Comparison of ENCODE assay signal across 15 cellular contexts in the genomic region with DNA sequence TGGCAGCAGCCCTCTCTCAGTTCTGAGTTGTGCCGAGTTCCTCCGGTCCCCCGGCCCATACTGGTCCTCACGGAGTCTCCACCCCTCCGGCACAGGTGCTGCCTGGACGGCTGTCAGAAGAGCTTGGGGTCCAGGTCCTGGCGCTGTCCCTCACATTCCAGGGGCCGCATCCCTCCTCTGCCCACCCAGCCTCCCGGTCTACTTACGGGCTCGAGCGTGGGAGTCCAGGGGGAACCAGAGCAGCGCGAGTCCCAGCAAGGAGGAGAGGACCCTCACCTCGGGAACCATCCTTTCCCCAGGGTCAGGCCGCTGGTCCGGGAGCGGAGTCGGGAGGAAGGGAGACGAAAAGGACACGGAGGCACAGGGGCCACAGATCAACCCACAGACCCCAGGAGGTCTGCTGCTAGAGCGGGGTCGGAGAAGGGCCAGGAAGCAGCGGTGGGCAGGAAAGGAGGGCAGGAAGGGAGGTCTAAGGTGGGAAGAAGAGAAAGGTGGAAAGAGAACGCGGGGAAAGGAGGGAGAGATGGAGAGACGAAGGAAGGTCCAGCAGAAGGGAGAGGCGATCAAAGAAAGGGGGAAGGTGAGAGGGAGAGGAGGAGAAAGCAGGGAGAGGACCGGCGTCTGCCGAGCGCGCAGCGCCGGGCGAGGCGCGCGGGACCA. TPM values are rescaled to one million over a fixed set of nuclear protein-coding genes. Genes with fewer than 3 reads are reported as not detected.
DNase-seq lines count a peak whose midpoint lies in the region; ATAC-seq and TF ChIP-seq lines count a peak whose summit lies in the region.
"Had no signal": no experiment of that assay in that cellular context is flagged by ENCODE, and none has a peak within 500 bp of the region (broad histone marks: within the 10 kb centered on the region; RNA-seq: fewer than 3 reads in every experiment).

No MANE protein-coding gene starts in this region.

- no peak overlapping the region for H3K27ac ChIP-seq in left ventricle myocardium inferior (replicated peaks)
- H3K27ac ChIP-seq in vagina = no peak overlapping the region
- H3K27ac ChIP-seq in brain microvascular endothelial cell = no peak overlapping the region
- H3K27ac ChIP-seq: Peyer's patch, skin epidermis had no signal

- H3K4me3 Mint-ChIP-seq in effector memory CD8-positive, alpha-beta T cell = peak overlapping the region; percentile 53 to 64
- H3K4me3 Mint-ChIP-seq in nephron progenitor cell = peak overlapping the region; percentile 85

- no peak overlapping the region for H3K27ac Mint-ChIP-seq in effector memory CD8-positive, alpha-beta T cell
- H3K27ac Mint-ChIP-seq in nephron progenitor cell = no peak overlapping the region

- no peaks in the 10 kb centered on the region for H3K36me3 Mint-ChIP-seq in effector memory CD8-positive, alpha-beta T cell (ENCODE audit: insufficient read depth)
- no peaks in the 10 kb centered on the region for H3K36me3 Mint-ChIP-seq in nephron progenitor cell (ENCODE audit: low read depth)

- TF ChIP-seq CTCF in left ventricle myocardium inferior (IDR thresholded peaks at IDR 0.05; ENCODE audit: borderline replicate concordance) = no peak
- no peak for TF ChIP-seq CTCF in nephron progenitor cell (IDR thresholded peaks at IDR 0.05)
- TF ChIP-seq CTCF in vagina (IDR thresholded peaks at IDR 0.05) = no peak
- TF ChIP-seq CTCF in brain microvascular endothelial cell (IDR thresholded peaks at IDR 0.05; ENCODE audit: low read depth, low read length, missing control alignments) = no peak
- no peak for TF ChIP-seq CTCF in mucosa of descending colon (IDR thresholded peaks at IDR 0.05)

- H3K9me3 ChIP-seq in left ventricle myocardium inferior (replicated peaks) (no peaks in the 10 kb centered on the region), vagina (no peaks in the 10 kb centered on the region), mucosa of descending colon (no peaks in the 10 kb centered on the region)
- H3K9me3 ChIP-seq: Peyer's patch had no signal

- TF ChIP-seq POLR2A in vagina (IDR thresholded peaks at IDR 0.05) = no peak

- H3K4me3 ChIP-seq in left ventricle myocardium inferior (peak overlapping the region; percentile 63), vagina (peak overlapping the region; percentile 24 to 46), brain microvascular endothelial cell (ENCODE audit: low read depth, low read length) (no peak overlapping the region), mucosa of descending colon (no peak overlapping the region)

- intact Hi-C loops in left ventricle myocardium inferior (cut with micrococcal nuclease) = no loop called here
- intact Hi-C loops in left cardiac atrium (cut with DNase I) = loop anchor here in 1 of 2 donors (10.0 kb wide), 1 partner anchor 276 kb away; no protein-coding TSS in a partner anchor
- intact Hi-C loops in vagina (cut with DNase I) = loop anchor here (10.0 kb wide), 1 partner anchor 486 kb away; no protein-coding TSS in a partner anchor
- intact Hi-C loops in mucosa of descending colon (cut with DNase I, micrococcal nuclease) = no loop called here

- H3K4me1 ChIP-seq in left ventricle myocardium inferior (peaks cover 16% of the 10 kb centered on the region), vagina (peaks cover 12% of the 10 kb centered on the region), mucosa of descending colon (ENCODE audit: low read depth) (peaks cover 6% of the 10 kb centered on the region)

- H3K36me3 ChIP-seq in left ventricle myocardium inferior (no peaks in the 10 kb centered on the region), vagina (no peaks in the 10 kb centered on the region), brain microvascular endothelial cell (replicated peaks) (no peaks in the 10 kb centered on the region), mucosa of descending colon (ENCODE audit: low read depth) (no peaks in the 10 kb centered on the region)
- H3K36me3 ChIP-seq: Peyer's patch had no signal

- peaks cover 6 to 13% of the 10 kb centered on the region in 2 donors for H3K4me1 Mint-ChIP-seq in effector memory CD8-positive, alpha-beta T cell (ENCODE audit: low read depth in 2 of 2)
- peaks cover 4% of the 10 kb centered on the region for H3K4me1 Mint-ChIP-seq in nephron progenitor cell

- in situ Hi-C loops in brain microvascular endothelial cell (cut with HindIII; ENCODE audit: low pct_ligation_motif_present, low sequenced_read_pairs) = loop anchor here (25.0 kb wide), 1 partner anchor 118 kb away; no protein-coding TSS in a partner anchor

- DNase-seq in left ventricle myocardium inferior = no peak
- DNase-seq in left cardiac atrium = no peak
- no peak for DNase-seq in effector memory CD8-positive, alpha-beta T cell
- DNase-seq in nephron progenitor cell = peak; percentile 22
- peak in 1 of 2 donors; percentile 78 for DNase-seq in vagina (ENCODE audit: extremely low spot score in 2 of 2)
- DNase-seq in NCI-H774 (lab: John Stamatoyannopoulos, UW) = no peak
- DNase-seq in brain microvascular endothelial cell = no peak
- no peak for DNase-seq in mucosa of descending colon
- DNase-seq: activated CD8-positive, alpha-beta memory T cell treated with anti-CD3 and anti-CD28 coated beads, Interleukin-2, amount 50 U/mL, for 4 hours; GOT3; NCI-H2171; Peyer's patch; T1000 had no signal

- H3K27me3 Mint-ChIP-seq in effector memory CD8-positive, alpha-beta T cell = peaks cover 48 to 59% of the 10 kb centered on the region in 2 donors
- peaks cover 83% of the 10 kb centered on the region for H3K27me3 Mint-ChIP-seq in nephron progenitor cell (ENCODE audit: low read depth, poor library complexity)

- H3K27me3 ChIP-seq in left ventricle myocardium inferior (ENCODE audit: low read depth) (peaks cover 63% of the 10 kb centered on the region), vagina (peaks cover 6% of the 10 kb centered on the region), brain microvascular endothelial cell (replicated peaks) (peaks cover 41% of the 10 kb centered on the region)

- no peaks in the 10 kb centered on the region for H3K9me3 Mint-ChIP-seq in effector memory CD8-positive, alpha-beta T cell
- peaks cover 5% of the 10 kb centered on the region for H3K9me3 Mint-ChIP-seq in nephron progenitor cell

- ATAC-seq in left cardiac atrium = no peak
- ATAC-seq in effector memory CD8-positive, alpha-beta T cell (replicated peaks) = no peak
- ATAC-seq in mucosa of descending colon = no peak

RNA-seq across cellular contexts. Expression of a gene that starts 0.5 kb away (rescaled TPM):
- total RNA-seq in left ventricle myocardium inferior (6.5 TPM), left cardiac atrium (10 to 100 TPM in 1 of 2 donors, 1 to 10 TPM in 1; 6.1 to 25.4 TPM), vagina (3.7 TPM), mucosa of descending colon (10 to 100 TPM in 2 of 3 donors, not detected in 1; 41.2 to 52.2 TPM)
- total RNA-seq: lower leg skin, Peyer's patch had no signal

RNA-seq across cellular contexts. Expression of a gene that starts 17.9 kb away (rescaled TPM):
- 9.6 TPM for total RNA-seq in left ventricle myocardium inferior
- 10 to 100 TPM; 10.3 to 11.6 TPM for total RNA-seq in left cardiac atrium
- total RNA-seq in vagina = 20.9 TPM
- 10 to 100 TPM; 12.5 to 22.0 (median 14.0) TPM for total RNA-seq in mucosa of descending colon

Comparison
In these comparisons a context has a peak if more than half of its experiments do, and no peak if none do; other contexts are left out.
1. H3K4me3 ChIP-seq: peak in left ventricle myocardium inferior (single experiment) and vagina (2 of 2); none in brain microvascular endothelial cell (single experiment) and mucosa of descending colon (single experiment).